ENCODE assay signal across 1 cellular context in the genomic region with DNA sequence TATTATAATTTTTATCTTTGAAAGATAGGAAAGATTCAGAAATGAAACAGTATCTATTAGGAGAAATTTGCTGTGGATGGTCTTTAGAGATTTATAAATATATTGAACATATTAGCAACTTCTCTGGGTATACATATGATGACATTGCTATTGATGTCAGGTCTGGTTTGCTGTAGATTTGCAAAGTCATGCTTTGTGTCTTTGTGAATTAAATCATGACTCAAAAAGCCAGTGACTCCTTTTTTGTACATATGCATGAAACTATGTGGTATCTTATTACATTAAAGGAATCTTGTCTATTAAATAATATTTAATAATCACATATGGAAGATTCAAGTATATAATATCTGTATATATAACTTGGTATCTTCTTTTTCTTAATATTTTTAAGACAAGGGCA.
TF ChIP-seq lines count a peak whose summit lies in the region.

No MANE protein-coding gene starts in this region.

TF ChIP-seq in IMR-90, 13 proteins besides CTCF, POLR2A, EP300 and RAD21:
- TF ChIP-seq MAFK (IDR thresholded peaks at IDR 0.05; ENCODE audit: low read depth, low read length) (peak; percentile 76), NFE2L2 (IDR thresholded peaks at IDR 0.05; ENCODE audit: low read depth, low read length) (peak; percentile 92), FOS (IDR thresholded peaks at IDR 0.05; ENCODE audit: low read depth, low read length) (no peak)
